ENCODE assay signal across 8 cellular contexts in the genomic region with DNA sequence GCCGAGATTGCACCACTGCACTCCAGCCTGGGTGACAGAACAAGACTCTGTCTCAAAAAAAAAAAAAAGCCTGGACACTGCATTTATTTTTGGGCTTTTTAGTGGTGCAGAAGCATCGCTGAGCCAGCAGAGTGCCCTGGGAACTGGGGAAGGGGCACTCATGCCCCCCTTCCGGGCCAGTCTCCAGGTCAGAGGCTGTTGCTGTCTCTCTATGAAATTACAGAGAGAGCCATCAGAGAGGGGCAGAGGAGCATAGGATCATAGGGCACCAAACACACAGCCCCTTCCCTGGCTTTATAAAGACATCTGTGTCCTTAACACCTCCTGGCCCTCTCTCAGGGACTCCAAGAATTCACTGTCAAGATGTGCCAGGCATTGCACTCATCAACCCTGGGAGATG.
"Had no signal": no experiment of that assay in that cellular context is flagged by ENCODE, and none has a peak within 500 bp of the region (broad histone marks: within the 10 kb centered on the region; RNA-seq: fewer than 3 reads in every experiment).

No MANE protein-coding gene starts in this region.

- H3K4me3 ChIP-seq: GM23248, GM23338, HAP-1 had no signal

- H3K4me1 ChIP-seq: HAP-1 had no signal

- DNase-seq: GM23248, GOT3, H9, HCEC 1CT, HFFc6 had no signal

- H2AFZ ChIP-seq: GM23248, GM23338 had no signal

- H3K4me2 ChIP-seq: GM23338 had no signal

- H3K36me3 ChIP-seq: HAP-1 had no signal

- H3K9me3 ChIP-seq: HAP-1 had no signal

- H3K27ac ChIP-seq: GM23248 had no signal

- ATAC-seq: HCT116 had no signal
